ENCODE assay signal across 2 cellular contexts in the genomic region with DNA sequence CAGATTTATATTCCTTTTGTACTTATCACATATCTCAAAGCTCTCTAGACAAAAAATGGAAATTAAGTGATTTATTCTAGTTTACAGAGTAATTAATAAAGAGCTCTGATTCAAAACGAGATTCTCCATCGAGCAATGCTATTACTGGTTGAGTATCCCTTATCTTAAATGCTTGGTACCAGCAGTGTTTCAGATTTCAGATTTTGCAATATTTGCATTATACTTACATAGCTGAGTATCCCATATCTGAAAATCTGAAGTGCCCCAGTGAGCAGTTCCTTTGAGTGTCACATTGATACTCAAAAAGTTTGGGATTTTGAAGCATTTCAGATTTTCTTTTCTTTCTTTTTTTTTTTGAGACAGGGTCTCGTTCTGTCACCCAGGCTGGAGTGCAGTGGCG.
TF ChIP-seq lines count a peak whose summit lies in the region.

No MANE protein-coding gene starts in this region.

TF ChIP-seq in HEK293, 187 proteins besides CTCF, POLR2A, EP300 and RAD21 (continued from another document):
- TF ChIP-seq ZNF16 (tag by site-specific recombination; IDR thresholded peaks at IDR 0.05; ENCODE audit: low read depth) (no peak), ZBTB8A (tag by site-specific recombination; IDR thresholded peaks at IDR 0.05) (no peak), ZNF561 (tag by site-specific recombination; IDR thresholded peaks at IDR 0.05; ENCODE audit: borderline replicate concordance) (no peak), ZNF529 (tag by site-specific recombination; IDR thresholded peaks at IDR 0.05; ENCODE audit: insufficient replicate concordance) (no peak), ZNF558 (tag by site-specific recombination; IDR thresholded peaks at IDR 0.05) (no peak)
- TF ChIP-seq, protein P1, sequence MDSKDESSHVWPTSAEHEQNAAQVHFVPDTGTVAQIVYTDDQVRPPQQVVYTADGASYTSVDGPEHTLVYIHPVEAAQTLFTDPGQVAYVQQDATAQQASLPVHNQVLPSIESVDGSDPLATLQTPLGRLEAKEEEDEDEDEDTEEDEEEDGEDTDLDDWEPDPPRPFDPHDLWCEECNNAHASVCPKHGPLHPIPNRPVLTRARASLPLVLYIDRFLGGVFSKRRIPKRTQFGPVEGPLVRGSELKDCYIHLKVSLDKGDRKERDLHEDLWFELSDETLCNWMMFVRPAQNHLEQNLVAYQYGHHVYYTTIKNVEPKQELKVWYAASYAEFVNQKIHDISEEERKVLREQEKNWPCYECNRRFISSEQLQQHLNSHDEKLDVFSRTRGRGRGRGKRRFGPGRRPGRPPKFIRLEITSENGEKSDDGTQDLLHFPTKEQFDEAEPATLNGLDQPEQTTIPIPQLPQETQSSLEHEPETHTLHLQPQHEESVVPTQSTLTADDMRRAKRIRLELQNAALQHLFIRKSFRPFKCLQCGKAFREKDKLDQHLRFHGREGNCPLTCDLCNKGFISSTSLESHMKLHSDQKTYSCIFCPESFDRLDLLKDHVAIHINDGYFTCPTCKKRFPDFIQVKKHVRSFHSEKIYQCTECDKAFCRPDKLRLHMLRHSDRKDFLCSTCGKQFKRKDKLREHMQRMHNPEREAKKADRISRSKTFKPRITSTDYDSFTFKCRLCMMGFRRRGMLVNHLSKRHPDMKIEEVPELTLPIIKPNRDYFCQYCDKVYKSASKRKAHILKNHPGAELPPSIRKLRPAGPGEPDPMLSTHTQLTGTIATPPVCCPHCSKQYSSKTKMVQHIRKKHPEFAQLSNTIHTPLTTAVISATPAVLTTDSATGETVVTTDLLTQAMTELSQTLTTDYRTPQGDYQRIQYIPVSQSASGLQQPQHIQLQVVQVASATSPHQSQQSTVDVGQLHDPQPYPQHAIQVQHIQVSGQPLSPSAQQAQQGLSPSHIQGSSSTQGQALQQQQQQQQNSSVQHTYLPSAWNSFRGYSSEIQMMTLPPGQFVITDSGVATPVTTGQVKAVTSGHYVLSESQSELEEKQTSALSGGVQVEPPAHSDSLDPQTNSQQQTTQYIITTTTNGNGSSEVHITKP (tag by site-specific recombination; IDR thresholded peaks at IDR 0.05), result peak; percentile 46
- TF ChIP-seq, protein P2, sequence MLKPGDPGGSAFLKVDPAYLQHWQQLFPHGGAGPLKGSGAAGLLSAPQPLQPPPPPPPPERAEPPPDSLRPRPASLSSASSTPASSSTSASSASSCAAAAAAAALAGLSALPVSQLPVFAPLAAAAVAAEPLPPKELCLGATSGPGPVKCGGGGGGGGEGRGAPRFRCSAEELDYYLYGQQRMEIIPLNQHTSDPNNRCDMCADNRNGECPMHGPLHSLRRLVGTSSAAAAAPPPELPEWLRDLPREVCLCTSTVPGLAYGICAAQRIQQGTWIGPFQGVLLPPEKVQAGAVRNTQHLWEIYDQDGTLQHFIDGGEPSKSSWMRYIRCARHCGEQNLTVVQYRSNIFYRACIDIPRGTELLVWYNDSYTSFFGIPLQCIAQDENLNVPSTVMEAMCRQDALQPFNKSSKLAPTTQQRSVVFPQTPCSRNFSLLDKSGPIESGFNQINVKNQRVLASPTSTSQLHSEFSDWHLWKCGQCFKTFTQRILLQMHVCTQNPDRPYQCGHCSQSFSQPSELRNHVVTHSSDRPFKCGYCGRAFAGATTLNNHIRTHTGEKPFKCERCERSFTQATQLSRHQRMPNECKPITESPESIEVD (tag by site-specific recombination; IDR thresholded peaks at IDR 0.05), result peak; percentile 52; the same call in 1 of the 2 replicates
- TF ChIP-seq, protein P3, sequence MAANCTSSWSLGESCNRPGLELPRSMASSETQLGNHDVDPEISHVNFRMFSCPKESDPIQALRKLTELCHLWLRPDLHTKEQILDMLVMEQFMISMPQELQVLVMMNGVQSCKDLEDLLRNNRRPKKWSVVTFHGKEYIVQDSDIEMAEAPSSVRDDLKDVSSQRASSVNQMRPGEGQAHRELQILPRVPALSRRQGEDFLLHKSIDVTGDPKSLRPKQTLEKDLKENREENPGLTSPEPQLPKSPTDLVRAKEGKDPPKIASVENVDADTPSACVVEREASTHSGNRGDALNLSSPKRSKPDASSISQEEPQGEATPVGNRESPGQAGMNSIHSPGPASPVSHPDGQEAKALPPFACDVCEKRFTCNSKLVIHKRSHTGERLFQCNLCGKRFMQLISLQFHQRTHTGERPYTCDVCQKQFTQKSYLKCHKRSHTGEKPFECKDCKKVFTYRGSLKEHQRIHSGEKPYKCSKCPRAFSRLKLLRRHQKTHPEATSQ (tag by site-specific recombination; IDR thresholded peaks at IDR 0.05), result no peak
- TF ChIP-seq, protein P4, sequence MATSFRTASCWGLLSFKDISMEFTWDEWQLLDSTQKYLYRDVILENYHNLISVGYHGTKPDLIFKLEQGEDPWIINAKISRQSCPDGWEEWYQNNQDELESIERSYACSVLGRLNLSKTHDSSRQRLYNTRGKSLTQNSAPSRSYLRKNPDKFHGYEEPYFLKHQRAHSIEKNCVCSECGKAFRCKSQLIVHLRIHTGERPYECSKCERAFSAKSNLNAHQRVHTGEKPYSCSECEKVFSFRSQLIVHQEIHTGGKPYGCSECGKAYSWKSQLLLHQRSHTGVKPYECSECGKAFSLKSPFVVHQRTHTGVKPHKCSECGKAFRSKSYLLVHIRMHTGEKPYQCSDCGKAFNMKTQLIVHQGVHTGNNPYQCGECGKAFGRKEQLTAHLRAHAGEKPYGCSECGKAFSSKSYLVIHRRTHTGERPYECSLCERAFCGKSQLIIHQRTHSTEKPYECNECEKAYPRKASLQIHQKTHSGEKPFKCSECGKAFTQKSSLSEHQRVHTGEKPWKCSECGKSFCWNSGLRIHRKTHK (tag by site-specific recombination; IDR thresholded peaks at IDR 0.05), result no peak

TF ChIP-seq in K562, 482 proteins besides CTCF, POLR2A, EP300 and RAD21 (continued from another document):
- peak in 1 of 2 experiments; percentile 36; a peak in 1 of 4 replicates for TF ChIP-seq RCOR1 (IDR thresholded peaks at IDR 0.05; ENCODE audit: borderline replicate concordance in 1 of 2, low read depth in 2 of 2, low read length in 2 of 2)
